29 cellular contexts compared by ENCODE assay signal in the genomic region with DNA sequence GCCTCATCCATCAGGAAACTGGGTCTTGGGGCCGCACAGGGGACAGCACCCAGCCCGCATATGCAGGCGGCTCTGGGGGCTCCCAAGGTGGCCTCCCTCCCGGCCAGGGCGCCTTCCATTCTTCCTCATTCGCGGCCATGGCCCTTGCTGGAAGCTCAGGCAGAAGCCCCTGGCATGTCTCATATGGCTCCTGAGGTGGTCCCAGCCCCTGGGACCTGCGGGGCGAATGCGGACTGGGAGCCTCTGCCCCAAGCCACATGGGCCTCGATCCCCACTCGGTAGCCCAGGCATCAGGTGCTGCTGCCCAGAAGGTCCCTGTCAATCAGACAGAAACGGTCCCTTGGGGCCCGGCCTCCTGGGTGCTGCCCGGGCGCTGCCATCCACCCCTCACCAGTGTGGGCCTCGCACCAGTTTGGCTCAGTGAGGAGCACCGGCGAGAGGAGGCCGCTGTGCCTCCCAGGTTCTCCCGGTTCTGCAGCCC.
"Had no signal": no experiment of that assay in that cellular context is flagged by ENCODE, and none has a peak within 500 bp of the region (broad histone marks: within the 10 kb centered on the region; RNA-seq: fewer than 3 reads in every experiment).

No MANE protein-coding gene starts in this region.

- H3K4me3 ChIP-seq: ascending aorta, body of pancreas, MG63, SK-N-MC had no signal

- H3K27me3 Mint-ChIP-seq: activated B cell treated with CpG ODN at 0.5 μM for 24 hours; activated CD4-positive, alpha-beta memory T cell treated with anti-CD3 and anti-CD28 coated beads for 36 hours; activated CD4-positive, alpha-beta T cell treated with anti-CD3 and anti-CD28 coated beads, Interleukin-2, amount 10 ng/mL, durations not matched to agents 24 days and 14 days; activated naive CD8-positive, alpha-beta T cell treated with anti-CD3 and anti-CD28 coated beads, Interleukin-2, amount 50 U/mL, for 24 hours; T-cell had no signal

- ATAC-seq: activated naive CD4-positive, alpha-beta T cell treated with anti-CD3 and anti-CD28 coated beads, Interleukin-2, amount 50 U/mL, for 72 hours; activated naive CD8-positive, alpha-beta T cell treated with anti-CD3 and anti-CD28 coated beads, Interleukin-2, amount 50 U/mL, for 24 hours; activated T-cell treated with anti-CD3 and anti-CD28 coated beads, Interleukin-2, amount 50 U/mL, for 4 hours; body of pancreas; Right ventricle myocardium inferior; T-cell had no signal

- H3K27me3 ChIP-seq: ascending aorta, body of pancreas, MG63 had no signal

- H3K4me3 Mint-ChIP-seq: activated B cell treated with CpG ODN at 0.5 μM for 24 hours; activated CD4-positive, alpha-beta memory T cell treated with anti-CD3 and anti-CD28 coated beads for 36 hours; activated CD4-positive, alpha-beta T cell treated with anti-CD3 and anti-CD28 coated beads, Interleukin-2, amount 10 ng/mL, durations not matched to agents 24 days and 14 days; activated naive CD8-positive, alpha-beta T cell treated with anti-CD3 and anti-CD28 coated beads, Interleukin-2, amount 50 U/mL, for 24 hours; activated T-cell treated with anti-CD3 and anti-CD28 coated beads, Interleukin-2, amount 50 U/mL, for 4 hours; T-cell had no signal

- H3K36me3 Mint-ChIP-seq: activated CD4-positive, alpha-beta memory T cell treated with anti-CD3 and anti-CD28 coated beads for 36 hours; activated naive CD4-positive, alpha-beta T cell treated with anti-CD3 and anti-CD28 coated beads, Interleukin-2, amount 50 U/mL, for 72 hours; T-cell had no signal

- H3K4me1 Mint-ChIP-seq: activated B cell treated with CpG ODN at 0.5 μM for 24 hours; activated CD4-positive, alpha-beta T cell treated with anti-CD3 and anti-CD28 coated beads, Interleukin-2, amount 10 ng/mL, durations not matched to agents 24 days and 14 days; activated naive CD8-positive, alpha-beta T cell treated with anti-CD3 and anti-CD28 coated beads, Interleukin-2, amount 50 U/mL, for 24 hours; T-cell had no signal

- H3K4me1 ChIP-seq: ascending aorta, body of pancreas had no signal

- H3K9me3 Mint-ChIP-seq: activated B cell treated with CpG ODN at 0.5 μM for 24 hours; activated CD4-positive, alpha-beta memory T cell treated with anti-CD3 and anti-CD28 coated beads for 36 hours; activated CD4-positive, alpha-beta T cell treated with anti-CD3 and anti-CD28 coated beads, Interleukin-2, amount 10 ng/mL, durations not matched to agents 24 days and 14 days; activated naive CD4-positive, alpha-beta T cell treated with anti-CD3 and anti-CD28 coated beads, Interleukin-2, amount 50 U/mL, for 72 hours; activated naive CD8-positive, alpha-beta T cell treated with anti-CD3 and anti-CD28 coated beads, Interleukin-2, amount 50 U/mL, for 24 hours; activated T-cell treated with anti-CD3 and anti-CD28 coated beads, Interleukin-2, amount 50 U/mL, for 4 hours; T-cell had no signal

- FAIRE-seq: TTC549 had no signal

- H3K9me3 ChIP-seq: ascending aorta, body of pancreas, MG63 had no signal

- H3K27ac Mint-ChIP-seq: activated B cell treated with CpG ODN at 0.5 μM for 24 hours; activated CD4-positive, alpha-beta memory T cell treated with anti-CD3 and anti-CD28 coated beads for 36 hours; activated CD4-positive, alpha-beta T cell treated with anti-CD3 and anti-CD28 coated beads, Interleukin-2, amount 10 ng/mL, durations not matched to agents 24 days and 14 days; activated naive CD4-positive, alpha-beta T cell treated with anti-CD3 and anti-CD28 coated beads, Interleukin-2, amount 50 U/mL, for 72 hours; activated naive CD8-positive, alpha-beta T cell treated with anti-CD3 and anti-CD28 coated beads, Interleukin-2, amount 50 U/mL, for 24 hours; T-cell had no signal

- DNase-seq: activated B cell treated with CpG ODN at 0.5 μM for 24 hours; activated CD4-positive, alpha-beta memory T cell treated with anti-CD3 and anti-CD28 coated beads for 36 hours; activated CD4-positive, alpha-beta T cell treated with anti-CD3 and anti-CD28 coated beads for 1 hour; activated CD4-positive, alpha-beta T cell treated with anti-CD3 and anti-CD28 coated beads, Interleukin-2, amount 10 ng/mL, durations not matched to agents 24 days and 14 days; activated effector memory CD4-positive, alpha-beta T cell treated with anti-CD3 and anti-CD28 coated beads, Interleukin-2, amount 50 U/mL, for 16 hours; activated naive CD4-positive, alpha-beta T cell treated with Interleukin-2 at 50 U/mL for 16 hours; activated naive CD8-positive, alpha-beta T cell treated with anti-CD3 and anti-CD28 coated beads, Interleukin-2, amount 50 U/mL, for 24 hours; activated T-cell treated with anti-CD3 and anti-CD28 coated beads, Interleukin-2, amount 50 U/mL, for 4 hours; amniotic stem cell; body of pancreas; central memory CD4-positive, alpha-beta T cell; MG63; MV-4-11; NCI-H1092 treated with DMSO at 0.1 percent for 48 hours; NCI-H1417 treated with DMSO at 0.1 percent for 48 hours; NCI-H1694; NCI-H2029; NCI-H345; NCI-H510A; NCI-H526 treated with DMSO at 0.1 percent for 48 hours; NCI-H82; RPMI8226; T1000 had no signal

- H3K36me3 ChIP-seq: ascending aorta, MG63 had no signal

- H3K27ac ChIP-seq: ascending aorta, body of pancreas, SK-N-MC had no signal
